34 cellular contexts compared by ENCODE assay signal in genomic region chrY:19303136-19303535, GRCh38.
"Had no signal": no experiment of that assay in that cellular context is flagged by ENCODE, and none has a peak within 500 bp of the region (broad histone marks: within the 10 kb centered on the region; RNA-seq: fewer than 3 reads in every experiment).

No MANE protein-coding gene starts in this region.

- H3K4me3 ChIP-seq: adrenal gland, body of pancreas, breast epithelium, cardiac muscle cell had no signal

- ATAC-seq: activated CD8-positive, alpha-beta T cell treated with anti-CD3 and anti-CD28 coated beads for 36 hours; activated naive CD4-positive, alpha-beta T cell treated with anti-CD3 and anti-CD28 coated beads, Interleukin-2, amount 50 U/mL, for 72 hours; activated T-cell treated with anti-CD3 and anti-CD28 coated beads, Interleukin-2, amount 50 U/mL, for 4 hours; activated T-cell treated with anti-CD3 and anti-CD28 coated beads, Interleukin-2, amount 50 U/mL, for 72 hours; activated T-helper 17 cell treated with anti-CD3 and anti-CD28 coated beads, Interleukin-2, amount 50 U/mL, for 72 hours; body of pancreas had no signal

- H3K27ac ChIP-seq: adrenal gland, body of pancreas, brain microvascular endothelial cell, breast epithelium, cardiac muscle cell, VCaP had no signal

- H3K4me1 ChIP-seq: adrenal gland, body of pancreas, breast epithelium had no signal

- DNase-seq: activated B cell treated with CpG ODN at 0.5 μM for 24 hours; activated CD4-positive, alpha-beta memory T cell treated with anti-CD3 and anti-CD28 coated beads for 36 hours; activated CD4-positive, alpha-beta T cell treated with anti-CD3 and anti-CD28 coated beads for 4 hours; activated CD4-positive, alpha-beta T cell treated with anti-CD3 and anti-CD28 coated beads, Interleukin-2, amount 10 ng/mL, durations not matched to agents 24 days and 14 days; activated CD4-positive, alpha-beta T cell treated with anti-CD3 and anti-CD28 coated beads, Interleukin-2, amount 50 U/mL, for 1 hour; activated CD4-positive, alpha-beta T cell treated with anti-CD3 and anti-CD28 coated beads, Interleukin-2, amount 50 U/mL, for 4 hours; activated CD4-positive, CD25-positive, alpha-beta regulatory T cell treated with anti-CD3 and anti-CD28 coated beads, Interleukin-2, amount 50 U/mL, for 72 hours; activated CD8-positive, alpha-beta memory T cell treated with anti-CD3 and anti-CD28 coated beads, Interleukin-2, amount 50 U/mL, for 4 hours; activated CD8-positive, alpha-beta T cell treated with anti-CD3 and anti-CD28 coated beads for 36 hours; activated effector memory CD4-positive, alpha-beta T cell treated with anti-CD3 and anti-CD28 coated beads, Interleukin-2, amount 50 U/mL, for 16 hours; activated gamma-delta T cell treated with Interleukin-2 at 50 U/mL for 16 hours; activated naive CD4-positive, alpha-beta T cell; activated naive CD4-positive, alpha-beta T cell treated with anti-CD3 and anti-CD28 coated beads for 36 hours; activated naive CD4-positive, alpha-beta T cell treated with anti-CD3 and anti-CD28 coated beads, Interleukin-2, amount 50 U/mL, for 16 hours; activated naive CD8-positive, alpha-beta T cell treated with anti-CD3 and anti-CD28 coated beads for 36 hours; activated T-cell treated with anti-CD3 and anti-CD28 coated beads for 4 hours; activated T-cell treated with anti-CD3 and anti-CD28 coated beads, Interleukin-2, amount 50 U/mL, for 1 hour; activated T-cell treated with anti-CD3 and anti-CD28 coated beads, Interleukin-2, amount 50 U/mL, for 4 hours; activated T-cell treated with anti-CD3 and anti-CD28 coated beads, Interleukin-2, amount 50 U/mL, for 72 hours; adrenal gland; amniotic stem cell; aorta; body of pancreas; brain microvascular endothelial cell; caudate nucleus; cerebellar nuclear complex; T-helper 1 cell; T-helper 2 cell; T-helper 9 cell had no signal

- H3K27me3 ChIP-seq: adrenal gland, body of pancreas, brain microvascular endothelial cell, breast epithelium, cardiac muscle cell had no signal
